ENCODE assay signal across 11 cellular contexts in genomic region chr17:40458001-40458791, GRCh38. TPM values are rescaled to one million over a fixed set of nuclear protein-coding genes. Genes with fewer than 3 reads are reported as not detected.
DNase-seq lines count a peak whose midpoint lies in the region; ATAC-seq and TF ChIP-seq lines count a peak whose summit lies in the region.
"Had no signal": no experiment of that assay in that cellular context is flagged by ENCODE, and none has a peak within 500 bp of the region (broad histone marks: within the 10 kb centered on the region; RNA-seq: fewer than 3 reads in every experiment).

No MANE protein-coding gene starts in this region.

- H3K4me3 ChIP-seq in PC-3 (ENCODE audit: low read length) (no peak overlapping the region), fibroblast of pulmonary artery (replicated peaks; ENCODE audit: low read depth, low read length) (no peak overlapping the region), neuronal stem cell (ENCODE audit: low read length in 2 of 2) (no peak overlapping the region)

- no CpG with 5 or more reads among the region's 16 CpGs for WGBS in neuronal stem cell (ENCODE audit: extremely low coverage in 2 of 2, insufficient read length in 2 of 2, insufficient replicate concordance in 1 of 2), 2 donors

- H2AFZ ChIP-seq in PC-3 (ENCODE audit: low read length): no peak overlapping the region
- no peak overlapping the region for H2AFZ ChIP-seq in neuronal stem cell (ENCODE audit: low read length)

- H3K9ac ChIP-seq in PC-3 (ENCODE audit: low read length) (no peak overlapping the region), neuronal stem cell (ENCODE audit: low read depth, low read length, poor library complexity) (no peak overlapping the region)

- H3K4me3 Mint-ChIP-seq in naive thymus-derived CD8-positive, alpha-beta T cell: no peak overlapping the region

- intact Hi-C loops in PC-3 (cut with micrococcal nuclease): no loop called here

- H3K9me3 ChIP-seq in PC-3 (ENCODE audit: low read length) (no peaks in the 10 kb centered on the region), neuronal stem cell (replicated peaks in 1 of 2; ENCODE audit: control insufficient read depth in 2 of 2, insufficient read depth in 1 of 2, low read depth in 1 of 2, low read length in 2 of 2) (no peaks in the 10 kb centered on the region)

- H3K23ac ChIP-seq in neuronal stem cell (ENCODE audit: low read depth, low read length, poor library complexity): no peak overlapping the region

- H3K4me2 ChIP-seq in PC-3 (ENCODE audit: low read length): no peak overlapping the region
- no peak overlapping the region for H3K4me2 ChIP-seq in neuronal stem cell (ENCODE audit: insufficient read depth, low read length, poor library complexity, severe bottlenecking)

- H4K8ac ChIP-seq in neuronal stem cell (ENCODE audit: low read depth, low read length): no peak overlapping the region

- peaks cover 0 to 4% (median 0%) of the 10 kb centered on the region in 5 donors for H3K27me3 Mint-ChIP-seq in naive thymus-derived CD8-positive, alpha-beta T cell

- H2AK5ac ChIP-seq in neuronal stem cell (ENCODE audit: low read depth, low read length): peak overlapping the region; percentile 30

- no peak overlapping the region for H4K91ac ChIP-seq in neuronal stem cell (ENCODE audit: low read depth, low read length, poor library complexity)

- H3K27me3 ChIP-seq in PC-3 (ENCODE audit: low read length): no peaks in the 10 kb centered on the region
- no peaks in the 10 kb centered on the region for H3K27me3 ChIP-seq in neuronal stem cell (ENCODE audit: control insufficient read depth in 3 of 3, insufficient read depth in 3 of 3, low read depth in 1 of 3, low read length in 3 of 3)

- TF ChIP-seq CTCF in PC-3 (conservative IDR thresholded peaks at IDR 0.05; ENCODE audit: low read depth, low read length) (no peak), fibroblast of pulmonary artery (IDR thresholded peaks at IDR 0.05; ENCODE audit: low read length, missing control alignments) (no peak)

- H3K36me3 Mint-ChIP-seq in naive thymus-derived CD8-positive, alpha-beta T cell: no peaks in the 10 kb centered on the region

- no peak overlapping the region for H2BK15ac ChIP-seq in neuronal stem cell (ENCODE audit: low read length)

- H3K27ac Mint-ChIP-seq in naive thymus-derived CD8-positive, alpha-beta T cell: no peak overlapping the region

- H4K20me1 ChIP-seq in PC-3 (ENCODE audit: low read length): no peaks in the 10 kb centered on the region

- no peak overlapping the region for H3K14ac ChIP-seq in neuronal stem cell (ENCODE audit: low read length)

- no peaks in the 10 kb centered on the region for H3K79me1 ChIP-seq in neuronal stem cell (ENCODE audit: low read depth, low read length)

- H3F3A ChIP-seq in PC-3 (ENCODE audit: low read length, unreplicated experiment): peaks cover 6% of the 10 kb centered on the region

- H2BK12ac ChIP-seq in neuronal stem cell (ENCODE audit: low read length): no peak overlapping the region

- ATAC-seq in PC-3: no peak
- no peak for ATAC-seq in HG02970 (IDR thresholded peaks at IDR 0.05; ENCODE audit: low FRiP score, unreplicated experiment)
- no peak for ATAC-seq in naive thymus-derived CD8-positive, alpha-beta T cell

- H3K79me2 ChIP-seq in PC-3 (ENCODE audit: low read length): no peaks in the 10 kb centered on the region

- CTCF ChIA-PET in PC-3 (lab: Charles Lee): no interaction called here

- no peak overlapping the region for H2BK120ac ChIP-seq in neuronal stem cell (ENCODE audit: low read depth, low read length)

- H3K9me2 ChIP-seq in PC-3 (replicated peaks; ENCODE audit: low read length): no peaks in the 10 kb centered on the region

- 0 out of 2 replicates have a peak, but pooled peaks cover 2% of the 10 kb centered on the region for H3K4me1 ChIP-seq in PC-3 (ENCODE audit: insufficient read depth, low read length)
- peaks cover 12 to 14% of the 10 kb centered on the region in 2 donors for H3K4me1 ChIP-seq in neuronal stem cell (ENCODE audit: control insufficient read depth in 2 of 2, insufficient read depth in 1 of 2, low read depth in 1 of 2, low read length in 2 of 2)

- no peak overlapping the region for H3K27ac ChIP-seq in PC-3 (ENCODE audit: low read length)
- H3K27ac ChIP-seq in neuronal stem cell (replicated peaks; ENCODE audit: low read length): no peak overlapping the region
- H3K27ac ChIP-seq: epithelial cell of prostate had no signal

- no TSS peak for BruUV-seq in PC-3 (replicated peaks; lab: Mats Ljungman, UMichigan)

- H3K9me3 Mint-ChIP-seq in naive thymus-derived CD8-positive, alpha-beta T cell: no peaks in the 10 kb centered on the region

- peak overlapping the region; percentile 60 for H3K18ac ChIP-seq in neuronal stem cell (ENCODE audit: low read length)

- DNase-seq in COLO829 (ENCODE audit: low spot score) (peak; percentile 57), PC-3 (peak; percentile 37), fibroblast of pulmonary artery (ENCODE audit: low read depth) (peak; percentile 85), neuronal stem cell (ENCODE audit: low spot score) (no peak), NCI-H146 (lab: John Stamatoyannopoulos, UW) (no peak), islet precursor cell (no peak)
- DNase-seq in naive thymus-derived CD8-positive, alpha-beta T cell: no peak
- DNase-seq: SIG-M5 had no signal

- no peak overlapping the region for H3K4ac ChIP-seq in neuronal stem cell (ENCODE audit: low read length)

- no peaks in the 10 kb centered on the region for H3K4me1 Mint-ChIP-seq in naive thymus-derived CD8-positive, alpha-beta T cell

- H2BK5ac ChIP-seq in neuronal stem cell (ENCODE audit: low read length): peak overlapping the region; percentile 22

- POLR2A ChIA-PET in PC-3 (lab: Charles Lee; ENCODE audit: unreplicated experiment): interaction anchor here (0.5 kb wide), 1 partner anchor 644 kb away, joined by 3 read pairs; no protein-coding TSS in a partner anchor
- POLR2A ChIA-PET in naive thymus-derived CD8-positive, alpha-beta T cell (lab: Charles Lee): interaction anchor here (0.7 kb wide), 1 partner anchor 413 kb away, joined by 3 read pairs; no protein-coding TSS in a partner anchor

- peaks cover 34% of the 10 kb centered on the region for H3K36me3 ChIP-seq in PC-3 (ENCODE audit: low read depth, low read length)
- H3K36me3 ChIP-seq in neuronal stem cell (replicated peaks in 1 of 2; ENCODE audit: control insufficient read depth in 2 of 2, insufficient read depth in 2 of 2, low read length in 2 of 2): peaks cover 9 to 34% of the 10 kb centered on the region in 2 donors

RNA-seq across cellular contexts. Expression of gene IGFBP4, which starts 14.9 kb away (rescaled TPM):
- total RNA-seq in PC-3 (2014; rRNA removed): 164 and 297 TPM in 2 replicates
- 36.1 TPM for polyA plus RNA-seq in neuronal stem cell (2013, experiment 1 of 2)
- polyA plus RNA-seq in neuronal stem cell (2013, experiment 2 of 2): 34.4 TPM
- total RNA-seq in naive thymus-derived CD8-positive, alpha-beta T cell: under 1 TPM; 0.80 to 0.86 TPM
- 1 to 10 TPM in 1 of 3 donors, under 1 TPM in 1, not detected in 1; 0.09 to 1.0 TPM for polyA plus RNA-seq in naive thymus-derived CD8-positive, alpha-beta T cell

RNA-seq across cellular contexts. Expression of gene TOP2A, which starts 40.5 kb away (rescaled TPM):
- 97.1 and 104 TPM in 2 replicates for total RNA-seq in PC-3 (2014; rRNA removed)
- polyA plus RNA-seq in neuronal stem cell (2013, experiment 1 of 2): 269 TPM
- polyA plus RNA-seq in neuronal stem cell (2013, experiment 2 of 2): 272 TPM
- under 1 TPM; 0.41 to 0.81 TPM for total RNA-seq in naive thymus-derived CD8-positive, alpha-beta T cell
- polyA plus RNA-seq in naive thymus-derived CD8-positive, alpha-beta T cell: under 1 TPM in 1 of 3 donors, not detected in 2; 0.14 TPM

RNA-seq across cellular contexts. Expression of gene TNS4, which starts 43.2 kb away (rescaled TPM):
- total RNA-seq in PC-3 (2014; rRNA removed): 127 and 128 TPM in 2 replicates
- not detected for polyA plus RNA-seq in neuronal stem cell (2013, experiment 1 of 2)
- polyA plus RNA-seq in neuronal stem cell (2013, experiment 2 of 2): not detected
- total RNA-seq in naive thymus-derived CD8-positive, alpha-beta T cell: not detected
- not detected for polyA plus RNA-seq in naive thymus-derived CD8-positive, alpha-beta T cell
- total RNA-seq: pulmonary artery endothelial cell had no signal

Comparison
In these comparisons a context has a peak if more than half of its experiments do, and no peak if none do; other contexts are left out.
1. DNase-seq: peak in COLO829 (single experiment), PC-3 (single experiment) and fibroblast of pulmonary artery (single experiment); none in neuronal stem cell (single experiment), NCI-H146 (single experiment), islet precursor cell (single experiment) and naive thymus-derived CD8-positive, alpha-beta T cell (0 of 10).
2. RNA of gene IGFBP4, which starts 14.9 kb away (total RNA-seq): 164 to 297 TPM in PC-3; 0.80 to 0.86 TPM in naive thymus-derived CD8-positive, alpha-beta T cell; every median in the first group is over 10 times any median in the second.
3. RNA of gene TOP2A, which starts 40.5 kb away (total RNA-seq): 97.1 to 104 TPM in PC-3; 0.41 to 0.81 TPM in naive thymus-derived CD8-positive, alpha-beta T cell; every median in the first group is over 10 times any median in the second.
4. RNA of gene TNS4, which starts 43.2 kb away (total RNA-seq): 127 to 128 TPM in PC-3; not detected in naive thymus-derived CD8-positive, alpha-beta T cell; every median in the first group is over 100 times any median in the second.